In genomic region chr18:51083398-51083797, GRCh38 we compare ENCODE assay signal across 15 cellular contexts. TPM values are rescaled to one million over a fixed set of nuclear protein-coding genes. Genes with fewer than 3 reads are reported as not detected.
A peak's percentile ranks its signal among the peaks of the same experiment; 100 is the strongest.
DNase-seq lines count a peak whose midpoint lies in the region; ATAC-seq, FAIRE-seq and TF ChIP-seq lines count a peak whose summit lies in the region.
"Had no signal": no experiment of that assay in that cellular context is flagged by ENCODE, and none has a peak within 500 bp of the region (broad histone marks: within the 10 kb centered on the region; RNA-seq: fewer than 3 reads in every experiment).

No MANE protein-coding gene starts in this region.

- H2AFZ ChIP-seq in MM.1S (ENCODE audit: low read length), result no peak overlapping the region

- H3K27me3 ChIP-seq in MM.1S (replicated peaks; ENCODE audit: insufficient read depth, low read length), result no peaks in the 10 kb centered on the region
- H3K27me3 ChIP-seq: BE2C had no signal

- no peak overlapping the region for H3K4me3 Mint-ChIP-seq in activated CD4-positive, alpha-beta T cell treated with anti-CD3 and anti-CD28 coated beads for 36 hours
- H3K4me3 Mint-ChIP-seq in activated CD4-positive, alpha-beta T cell treated with anti-CD3 and anti-CD28 coated beads, Interleukin-2, amount 10 ng/mL, durations not matched to agents 24 days and 14 days, result no peak overlapping the region
- no peak overlapping the region for H3K4me3 Mint-ChIP-seq in activated naive CD8-positive, alpha-beta T cell treated with anti-CD3 and anti-CD28 coated beads, Interleukin-2, amount 50 U/mL, for 24 hours
- no peak overlapping the region for H3K4me3 Mint-ChIP-seq in stimulated activated memory B cell treated with anti-CD40 and anti-IgM and Interleukin-4, amounts not matched to agents 10 μg/mL and 1 μg/mL and 100 μg/mL, for 72 hours
- H3K4me3 Mint-ChIP-seq: CD4-positive, alpha-beta T cell had no signal

- H3K27ac Mint-ChIP-seq in activated CD4-positive, alpha-beta T cell treated with anti-CD3 and anti-CD28 coated beads for 36 hours, result peak overlapping the region; percentile 87
- H3K27ac Mint-ChIP-seq in activated CD4-positive, alpha-beta T cell treated with anti-CD3 and anti-CD28 coated beads, Interleukin-2, amount 10 ng/mL, durations not matched to agents 24 days and 14 days, result no peak overlapping the region
- peak overlapping the region; percentile 86 for H3K27ac Mint-ChIP-seq in activated naive CD8-positive, alpha-beta T cell treated with anti-CD3 and anti-CD28 coated beads, Interleukin-2, amount 50 U/mL, for 24 hours
- H3K27ac Mint-ChIP-seq in stimulated activated memory B cell treated with anti-CD40 and anti-IgM and Interleukin-4, amounts not matched to agents 10 μg/mL and 1 μg/mL and 100 μg/mL, for 72 hours, result peak overlapping the region; percentile 66
- H3K27ac Mint-ChIP-seq: CD4-positive, alpha-beta T cell had no signal

- no peaks in the 10 kb centered on the region for H3K4me1 ChIP-seq in MM.1S (ENCODE audit: low read length)
- H3K4me1 ChIP-seq: BE2C had no signal

- no peaks in the 10 kb centered on the region for H3K27me3 Mint-ChIP-seq in activated CD4-positive, alpha-beta T cell treated with anti-CD3 and anti-CD28 coated beads for 36 hours
- H3K27me3 Mint-ChIP-seq in activated CD4-positive, alpha-beta T cell treated with anti-CD3 and anti-CD28 coated beads, Interleukin-2, amount 10 ng/mL, durations not matched to agents 24 days and 14 days, result no peaks in the 10 kb centered on the region
- H3K27me3 Mint-ChIP-seq in activated naive CD8-positive, alpha-beta T cell treated with anti-CD3 and anti-CD28 coated beads, Interleukin-2, amount 50 U/mL, for 24 hours, result no peaks in the 10 kb centered on the region
- H3K27me3 Mint-ChIP-seq in stimulated activated memory B cell treated with anti-CD40 and anti-IgM and Interleukin-4, amounts not matched to agents 10 μg/mL and 1 μg/mL and 100 μg/mL, for 72 hours, result no peaks in the 10 kb centered on the region
- H3K27me3 Mint-ChIP-seq: CD4-positive, alpha-beta T cell had no signal

- peaks cover 16% of the 10 kb centered on the region; the same call in 1 of the 2 replicates for H3K36me3 ChIP-seq in MM.1S (replicated peaks; ENCODE audit: insufficient read depth, low read length)
- H3K36me3 ChIP-seq: BE2C had no signal

- H3K4me2 ChIP-seq in MM.1S (ENCODE audit: low read depth, low read length), result no peak overlapping the region

- peaks cover 77% of the 10 kb centered on the region for H3K36me3 Mint-ChIP-seq in activated CD4-positive, alpha-beta T cell treated with anti-CD3 and anti-CD28 coated beads for 36 hours (ENCODE audit: low read depth)
- H3K36me3 Mint-ChIP-seq in activated CD4-positive, alpha-beta T cell treated with anti-CD3 and anti-CD28 coated beads, Interleukin-2, amount 10 ng/mL, durations not matched to agents 24 days and 14 days (ENCODE audit: low read depth), result peaks cover 83% of the 10 kb centered on the region
- peaks cover 69% of the 10 kb centered on the region for H3K36me3 Mint-ChIP-seq in activated naive CD8-positive, alpha-beta T cell treated with anti-CD3 and anti-CD28 coated beads, Interleukin-2, amount 50 U/mL, for 24 hours (ENCODE audit: low read depth)
- H3K36me3 Mint-ChIP-seq in stimulated activated memory B cell treated with anti-CD40 and anti-IgM and Interleukin-4, amounts not matched to agents 10 μg/mL and 1 μg/mL and 100 μg/mL, for 72 hours, result peaks cover 79% of the 10 kb centered on the region

- intact Hi-C loops in activated CD4-positive, alpha-beta T cell treated with anti-CD3 and anti-CD28 coated beads for 36 hours (cut with DNase I, micrococcal nuclease), result no loop called here
- intact Hi-C loops in activated CD4-positive, alpha-beta T cell treated with anti-CD3 and anti-CD28 coated beads, Interleukin-2, amount 10 ng/mL, durations not matched to agents 24 days and 14 days (cut with micrococcal nuclease), result no loop called here

- H3K9me3 ChIP-seq in MM.1S (replicated peaks; ENCODE audit: insufficient read depth, low read length), result no peaks in the 10 kb centered on the region
- H3K9me3 ChIP-seq: BE2C had no signal

- H3K4me1 Mint-ChIP-seq in activated CD4-positive, alpha-beta T cell treated with anti-CD3 and anti-CD28 coated beads for 36 hours, result peaks cover 17% of the 10 kb centered on the region
- H3K4me1 Mint-ChIP-seq in activated CD4-positive, alpha-beta T cell treated with anti-CD3 and anti-CD28 coated beads, Interleukin-2, amount 10 ng/mL, durations not matched to agents 24 days and 14 days, result peaks cover 12% of the 10 kb centered on the region
- peaks cover 27% of the 10 kb centered on the region for H3K4me1 Mint-ChIP-seq in activated naive CD8-positive, alpha-beta T cell treated with anti-CD3 and anti-CD28 coated beads, Interleukin-2, amount 50 U/mL, for 24 hours
- peaks cover 15% of the 10 kb centered on the region for H3K4me1 Mint-ChIP-seq in stimulated activated memory B cell treated with anti-CD40 and anti-IgM and Interleukin-4, amounts not matched to agents 10 μg/mL and 1 μg/mL and 100 μg/mL, for 72 hours

- peak; percentile 67 for FAIRE-seq in D721Med (lab: Jason Lieb, UNC)

- H4K20me1 ChIP-seq in MM.1S (ENCODE audit: insufficient read depth, low read length), result no peaks in the 10 kb centered on the region

- no peak for ATAC-seq in activated CD4-positive, alpha-beta T cell treated with anti-CD3 and anti-CD28 coated beads for 36 hours
- peak; percentile 48 for ATAC-seq in activated naive CD8-positive, alpha-beta T cell treated with anti-CD3 and anti-CD28 coated beads, Interleukin-2, amount 50 U/mL, for 24 hours
- no peak for ATAC-seq in stimulated activated memory B cell treated with anti-CD40 and anti-IgM and Interleukin-4, amounts not matched to agents 10 μg/mL and 1 μg/mL and 100 μg/mL, for 72 hours

- no peaks in the 10 kb centered on the region for H3F3A ChIP-seq in MM.1S (ENCODE audit: insufficient read depth, low read length)

- H3K4me3 ChIP-seq in MM.1S (ENCODE audit: low read length), result no peak overlapping the region

- H3K9ac ChIP-seq in MM.1S (ENCODE audit: low read length), result no peak overlapping the region

- peaks cover 19% of the 10 kb centered on the region for H3K9me3 Mint-ChIP-seq in activated CD4-positive, alpha-beta T cell treated with anti-CD3 and anti-CD28 coated beads for 36 hours (ENCODE audit: low read depth)
- peaks cover 23% of the 10 kb centered on the region for H3K9me3 Mint-ChIP-seq in activated CD4-positive, alpha-beta T cell treated with anti-CD3 and anti-CD28 coated beads, Interleukin-2, amount 10 ng/mL, durations not matched to agents 24 days and 14 days
- H3K9me3 Mint-ChIP-seq in activated naive CD8-positive, alpha-beta T cell treated with anti-CD3 and anti-CD28 coated beads, Interleukin-2, amount 50 U/mL, for 24 hours, result peaks cover 28% of the 10 kb centered on the region
- peaks cover 10% of the 10 kb centered on the region for H3K9me3 Mint-ChIP-seq in stimulated activated memory B cell treated with anti-CD40 and anti-IgM and Interleukin-4, amounts not matched to agents 10 μg/mL and 1 μg/mL and 100 μg/mL, for 72 hours

- H3K9me2 ChIP-seq in MM.1S (replicated peaks; ENCODE audit: insufficient read depth, low read length), result no peaks in the 10 kb centered on the region

- H3K79me2 ChIP-seq in MM.1S (ENCODE audit: low read length), result no peaks in the 10 kb centered on the region

- DNase-seq in activated CD4-positive, alpha-beta T cell treated with anti-CD3 and anti-CD28 coated beads for 36 hours, result no peak
- no peak for DNase-seq in activated CD4-positive, alpha-beta T cell treated with anti-CD3 and anti-CD28 coated beads, Interleukin-2, amount 10 ng/mL, durations not matched to agents 24 days and 14 days
- DNase-seq in D721Med (ENCODE audit: insufficient read length, low spot score) (no peak), MM.1S (no peak), EL (no peak), NCI-H226 (no peak)
- DNase-seq in activated naive CD8-positive, alpha-beta T cell treated with anti-CD3 and anti-CD28 coated beads, Interleukin-2, amount 50 U/mL, for 24 hours, result no peak
- DNase-seq: BE2C; CD4-positive, alpha-beta T cell; HCEC 1CT; NCI-H187; NCI-H526 treated with DMSO at 0.1 percent for 48 hours; RPMI8226 had no signal

- no peak overlapping the region for H3K27ac ChIP-seq in MM.1S (ENCODE audit: low read length)
- H3K27ac ChIP-seq: 22Rv1 had no signal

- TF ChIP-seq CTCF in D721Med (IDR thresholded peaks at IDR 0.05; ENCODE audit: insufficient read depth, missing control alignments) (no peak), MM.1S (IDR thresholded peaks at IDR 0.05; ENCODE audit: low read length) (no peak)

- POLR2A ChIA-PET in activated CD4-positive, alpha-beta T cell treated with anti-CD3 and anti-CD28 coated beads for 36 hours (lab: Charles Lee), result no interaction called here

- CTCF ChIA-PET in activated CD4-positive, alpha-beta T cell treated with anti-CD3 and anti-CD28 coated beads for 36 hours (lab: Charles Lee), result no interaction called here

RNA-seq across cellular contexts. Expression of gene SMAD4, which starts 53.4 kb away (rescaled TPM):
- total RNA-seq in activated CD4-positive, alpha-beta T cell treated with anti-CD3 and anti-CD28 coated beads for 36 hours, result 10 to 100 TPM; 79.3 to 89.5 TPM
- total RNA-seq in activated CD4-positive, alpha-beta T cell treated with anti-CD3 and anti-CD28 coated beads, Interleukin-2, amount 10 ng/mL, durations not matched to agents 24 days and 14 days, result 76.5 and 90.8 TPM in 2 replicates
